Comparison of ENCODE assay signal across 8 cellular contexts in the genomic region with DNA sequence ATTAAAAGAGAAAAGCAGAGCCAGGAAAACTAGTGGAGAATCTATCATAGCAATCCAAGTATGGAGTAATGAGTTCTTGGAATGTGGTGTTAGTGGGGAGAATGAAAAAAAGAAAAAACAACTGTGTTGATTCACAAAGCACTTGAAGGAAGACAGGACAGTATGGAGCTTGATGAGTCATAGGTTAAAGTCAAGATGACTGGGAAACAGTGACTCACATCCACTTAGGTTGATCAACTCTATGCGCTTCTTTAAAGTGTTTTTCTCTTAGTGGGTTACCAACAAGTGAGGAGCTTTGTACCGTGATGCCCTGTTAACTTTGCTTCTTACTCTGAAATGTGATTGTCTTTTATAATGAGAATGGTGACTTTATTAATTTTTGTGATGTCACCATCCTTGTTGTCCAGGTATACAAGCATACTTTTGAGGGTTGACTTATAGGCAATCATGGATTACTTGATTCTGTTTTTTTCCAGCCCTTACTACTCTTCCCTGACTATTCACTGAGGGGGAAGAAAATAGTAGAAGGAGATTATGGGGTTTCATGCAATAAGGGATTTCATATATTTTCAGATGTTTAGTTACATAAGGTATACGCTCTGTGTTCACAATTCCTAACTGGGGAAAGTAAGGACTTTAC. TPM values are rescaled to one million over a fixed set of nuclear protein-coding genes. Genes with fewer than 3 reads are reported as not detected.
DNase-seq lines count a peak whose midpoint lies in the region; ATAC-seq lines count a peak whose summit lies in the region.

No MANE protein-coding gene starts in this region.

- no peaks in the 10 kb centered on the region for H3K36me3 Mint-ChIP-seq in activated CD4-positive, alpha-beta memory T cell treated with anti-CD3 and anti-CD28 coated beads for 36 hours

- peak; percentile 66 for ATAC-seq in HG03280 (IDR thresholded peaks at IDR 0.05; ENCODE audit: unreplicated experiment)

- H3K4me1 Mint-ChIP-seq in activated CD4-positive, alpha-beta memory T cell treated with anti-CD3 and anti-CD28 coated beads for 36 hours (ENCODE audit: low read depth) = peaks cover 31% of the 10 kb centered on the region

- CTCF ChIA-PET in activated CD4-positive, alpha-beta memory T cell treated with anti-CD3 and anti-CD28 coated beads for 36 hours (lab: Charles Lee) = interaction anchor here (1.1 kb wide), 1 partner anchor 24 kb away, joined by 7 read pairs; no protein-coding TSS in a partner anchor

- H3K4me3 Mint-ChIP-seq in activated CD4-positive, alpha-beta memory T cell treated with anti-CD3 and anti-CD28 coated beads for 36 hours = peak overlapping the region; percentile 10

- peak overlapping the region; percentile 83 for H3K27ac Mint-ChIP-seq in activated CD4-positive, alpha-beta memory T cell treated with anti-CD3 and anti-CD28 coated beads for 36 hours

- intact Hi-C loops in activated CD4-positive, alpha-beta memory T cell treated with anti-CD3 and anti-CD28 coated beads for 36 hours (cut with micrococcal nuclease) = loop anchor here (1.0 to 5.0 kb wide), 5 partner anchors 27 to 343 kb away; no protein-coding TSS in a partner anchor

- POLR2A ChIA-PET in activated CD4-positive, alpha-beta memory T cell treated with anti-CD3 and anti-CD28 coated beads for 36 hours (lab: Charles Lee) = interaction anchor here (1.0 to 1.6 kb wide), 4 partner anchors 30 to 57 kb away, joined by 4 to 6 read pairs (median 4); no protein-coding TSS in a partner anchor

- DNase-seq in activated CD4-positive, alpha-beta T cell treated with anti-CD3 and anti-CD28 coated beads for 4 hours = peak; percentile 7 to 23
- no peak for DNase-seq in activated CD4-positive, alpha-beta T cell treated with anti-CD3 and anti-CD28 coated beads for 1 hour
- DNase-seq in activated CD4-positive, alpha-beta memory T cell treated with anti-CD3 and anti-CD28 coated beads for 36 hours = no peak
- DNase-seq in kidney glomerular epithelial cell (lab: John Stamatoyannopoulos, UW) (peak; percentile 98), NCI-H2196 treated with DMSO at 0.1 percent for 48 hours (lab: John Stamatoyannopoulos, UW; ENCODE audit: unreplicated experiment) (no peak), inferior parietal cortex (ENCODE audit: extremely low spot score) (no peak), nucleus accumbens (lab: John Stamatoyannopoulos, UW) (no peak)

- no peaks in the 10 kb centered on the region for H3K9me3 Mint-ChIP-seq in activated CD4-positive, alpha-beta memory T cell treated with anti-CD3 and anti-CD28 coated beads for 36 hours

- H3K27me3 Mint-ChIP-seq in activated CD4-positive, alpha-beta memory T cell treated with anti-CD3 and anti-CD28 coated beads for 36 hours = no peaks in the 10 kb centered on the region

RNA-seq across cellular contexts. Expression of a gene that starts 32.1 kb away (rescaled TPM):
- 10 to 100 TPM; 78.0 to 82.3 TPM for total RNA-seq in activated CD4-positive, alpha-beta memory T cell treated with anti-CD3 and anti-CD28 coated beads for 36 hours

Comparison
In these comparisons a context has a peak if more than half of its experiments do, and no peak if none do; other contexts are left out.
1. DNase-seq: peak in activated CD4-positive, alpha-beta T cell treated with anti-CD3 and anti-CD28 coated beads for 4 hours (2 of 2) and kidney glomerular epithelial cell (single experiment); none in activated CD4-positive, alpha-beta T cell treated with anti-CD3 and anti-CD28 coated beads for 1 hour (single experiment), activated CD4-positive, alpha-beta memory T cell treated with anti-CD3 and anti-CD28 coated beads for 36 hours (single experiment), NCI-H2196 treated with DMSO at 0.1 percent for 48 hours (single experiment), inferior parietal cortex (single experiment) and nucleus accumbens (0 of 56).